7 cellular contexts compared by ENCODE assay signal in the genomic region with DNA sequence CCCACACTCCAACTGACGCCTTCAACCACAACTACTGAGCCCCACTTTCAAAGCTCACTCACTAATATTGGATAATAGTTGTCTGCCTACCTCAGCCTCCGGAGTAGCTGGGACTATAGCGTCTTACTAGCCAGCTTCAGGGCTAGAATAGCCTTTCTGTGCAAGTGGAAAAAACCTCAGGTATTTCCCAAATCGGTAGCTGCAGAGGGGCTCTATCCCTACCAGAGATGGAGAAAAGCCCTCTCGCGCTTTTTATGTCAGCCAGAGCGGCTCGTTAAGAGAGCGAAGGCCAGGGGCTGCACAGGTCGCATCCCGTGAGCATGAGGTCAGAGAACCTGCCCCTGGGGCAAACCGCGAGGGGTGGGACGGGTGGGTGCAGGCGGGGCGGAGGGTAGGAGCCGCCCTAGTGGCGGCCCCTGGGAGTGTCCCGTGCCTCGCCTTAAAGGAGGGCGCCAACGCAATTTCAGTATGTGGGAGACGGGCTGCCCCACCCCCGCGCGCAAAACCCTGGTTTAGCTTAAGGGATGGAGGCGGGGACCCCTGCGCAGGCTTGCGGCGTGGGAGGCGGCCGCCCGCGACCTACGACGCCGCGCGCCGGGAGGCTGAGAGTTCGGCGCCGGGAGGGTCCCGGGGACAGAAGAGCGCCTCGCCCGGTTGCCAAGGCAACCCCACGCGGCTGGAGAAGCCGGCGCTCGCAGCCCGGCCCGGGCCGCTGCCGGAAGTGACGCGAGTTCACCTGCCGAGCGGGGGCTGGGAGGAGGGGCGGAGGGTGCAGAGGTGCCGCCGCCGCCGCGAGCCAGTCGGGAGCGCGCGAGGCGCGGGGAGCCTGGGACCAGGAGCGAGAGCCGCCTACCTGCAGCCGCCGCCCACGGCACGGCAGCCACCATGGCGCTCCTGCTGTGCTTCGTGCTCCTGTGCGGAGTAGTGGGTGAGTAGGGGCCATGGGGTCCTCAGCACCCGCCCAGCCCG.
DNase-seq lines count a peak whose midpoint lies in the region; ATAC-seq lines count a peak whose summit lies in the region.

A gene (plus strand): TSS at position 799 of the 969 bp plus-strand sequence. CDS start 87 bp downstream, at position 886.

- ATAC-seq in GM18858 (IDR thresholded peaks at IDR 0.05; ENCODE audit: unreplicated experiment) = peak; percentile 88
- ATAC-seq in HG03095 (IDR thresholded peaks at IDR 0.05; ENCODE audit: unreplicated experiment) = peak; percentile 94

- DNase-seq in NCI-H2227 (lab: John Stamatoyannopoulos, UW; ENCODE audit: unreplicated experiment) (peak; percentile 96), ecto neural progenitor cell (ENCODE audit: low spot score) (peak; percentile 96), medulla oblongata (ENCODE audit: extremely low spot score) (peak; percentile 85)
- peak; percentile 71 to 78 for DNase-seq in activated CD4-positive, alpha-beta T cell treated with anti-CD3 and anti-CD28 coated beads, Interleukin-2, amount 50 U/mL, for 48 hours
- DNase-seq in stimulated activated CD8-positive, alpha-beta memory T cell treated with anti-CD3 and anti-CD28 coated beads, Interleukin-12 subunit alpha, Interleukin-12 subunit beta, amount 100 ng/mL, for 4 hours (ENCODE audit: low read depth) = peak; percentile 72

Comparison
In these comparisons a context has a peak if more than half of its experiments do, and no peak if none do; other contexts are left out.
1. Peak in every context shown above with its lines: DNase-seq and ATAC-seq.